Comparison of ENCODE assay signal across 17 cellular contexts in genomic region chr17:43448720-43449469, GRCh38.
"Had no signal": no experiment of that assay in that cellular context is flagged by ENCODE, and none has a peak within 500 bp of the region (broad histone marks: within the 10 kb centered on the region; RNA-seq: fewer than 3 reads in every experiment).

No MANE protein-coding gene starts in this region.

- H3K4me3 ChIP-seq: body of pancreas, ovary, suprapubic skin had no signal

- H3K9ac ChIP-seq: SK-N-SH had no signal

- H3K36me3 ChIP-seq: ovary, suprapubic skin had no signal

- DNase-seq: activated CD4-positive, alpha-beta T cell treated with anti-CD3 and anti-CD28 coated beads for 4 hours; activated CD8-positive, alpha-beta T cell treated with anti-CD3 and anti-CD28 coated beads for 36 hours; activated effector memory CD4-positive, alpha-beta T cell treated with anti-CD3 and anti-CD28 coated beads, Interleukin-2, amount 50 U/mL, for 16 hours; activated T-cell treated with anti-CD3 and anti-CD28 coated beads, Interleukin-2, amount 50 U/mL, for 4 hours; cortex of kidney; effector CD4-positive, alpha-beta T cell; glutamatergic neuron; hypothalamus; ovary; SK-N-SH; stimulated activated CD4-positive, alpha-beta T cell treated with anti-CD3 and anti-CD28 coated beads, Interleukin-4, amount 100 ng/mL, for 24 hours; stimulated activated CD8-positive, alpha-beta memory T cell treated with anti-CD3 and anti-CD28 coated beads, Interleukin-4, amount 100 ng/mL, for 48 hours; stimulated activated naive CD4-positive, alpha-beta T cell treated with Interleukin-2 at 50 U/mL for 16 hours had no signal

- H3K4me2 ChIP-seq: SK-N-SH had no signal

- H3K27me3 ChIP-seq: body of pancreas, foreskin keratinocyte, ovary, suprapubic skin had no signal

- H3K27ac ChIP-seq: foreskin keratinocyte, ovary, suprapubic skin had no signal

- ATAC-seq: activated CD8-positive, alpha-beta T cell treated with anti-CD3 and anti-CD28 coated beads for 36 hours; activated T-cell treated with anti-CD3 and anti-CD28 coated beads, Interleukin-2, amount 50 U/mL, for 4 hours; foreskin keratinocyte; WTC11 had no signal

- H3K9me3 ChIP-seq: body of pancreas, ovary, SK-N-SH, suprapubic skin had no signal
